Comparison of ENCODE assay signal across 9 cellular contexts in the genomic region with DNA sequence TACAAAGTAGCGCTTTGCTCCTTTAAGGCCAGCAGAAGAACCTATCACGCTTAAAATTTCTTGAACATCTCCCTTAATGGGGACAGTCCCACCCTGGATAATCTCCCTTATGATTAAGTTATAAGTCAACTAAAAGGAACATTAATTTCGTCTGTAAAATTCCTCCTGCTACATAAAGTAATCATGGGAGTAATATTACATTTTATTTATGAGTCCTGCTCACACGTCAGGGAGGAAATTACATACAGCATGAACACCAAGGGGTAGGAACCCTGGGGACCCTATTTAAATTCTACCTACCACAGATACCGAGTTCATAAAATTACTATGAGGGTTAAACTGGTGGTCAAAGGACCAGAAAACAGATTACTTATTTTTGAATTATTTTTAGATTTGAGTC.
"Had no signal": no experiment of that assay in that cellular context is flagged by ENCODE, and none has a peak within 500 bp of the region (broad histone marks: within the 10 kb centered on the region; RNA-seq: fewer than 3 reads in every experiment).

No MANE protein-coding gene starts in this region.

- H3K9me3 ChIP-seq: HAP-1 had no signal

- H2AFZ ChIP-seq: GM23248 had no signal

- H3K9ac ChIP-seq: GM23248 had no signal

- DNase-seq: GM23248, GOT3, H7, H9, HCEC 1CT, HFFc6 had no signal

- H3K4me3 ChIP-seq: GM23248, GM23338, HAP-1 had no signal

- ATAC-seq: GM23338, HCT116 had no signal

- H3K27ac ChIP-seq: GM23248 had no signal

- H3K4me1 Mint-ChIP-seq: GM23338, H9 had no signal

- H3K4me1 ChIP-seq: HAP-1 had no signal

- H3K4me2 ChIP-seq: GM23338 had no signal

- H3K4me3 Mint-ChIP-seq: GM23338, H9, HFFc6 had no signal

- H3K9me3 Mint-ChIP-seq: GM23338 had no signal

- H3K27ac Mint-ChIP-seq: GM23338, H9, HFFc6 had no signal

- H3K36me3 ChIP-seq: HAP-1 had no signal
